In the genomic region with DNA sequence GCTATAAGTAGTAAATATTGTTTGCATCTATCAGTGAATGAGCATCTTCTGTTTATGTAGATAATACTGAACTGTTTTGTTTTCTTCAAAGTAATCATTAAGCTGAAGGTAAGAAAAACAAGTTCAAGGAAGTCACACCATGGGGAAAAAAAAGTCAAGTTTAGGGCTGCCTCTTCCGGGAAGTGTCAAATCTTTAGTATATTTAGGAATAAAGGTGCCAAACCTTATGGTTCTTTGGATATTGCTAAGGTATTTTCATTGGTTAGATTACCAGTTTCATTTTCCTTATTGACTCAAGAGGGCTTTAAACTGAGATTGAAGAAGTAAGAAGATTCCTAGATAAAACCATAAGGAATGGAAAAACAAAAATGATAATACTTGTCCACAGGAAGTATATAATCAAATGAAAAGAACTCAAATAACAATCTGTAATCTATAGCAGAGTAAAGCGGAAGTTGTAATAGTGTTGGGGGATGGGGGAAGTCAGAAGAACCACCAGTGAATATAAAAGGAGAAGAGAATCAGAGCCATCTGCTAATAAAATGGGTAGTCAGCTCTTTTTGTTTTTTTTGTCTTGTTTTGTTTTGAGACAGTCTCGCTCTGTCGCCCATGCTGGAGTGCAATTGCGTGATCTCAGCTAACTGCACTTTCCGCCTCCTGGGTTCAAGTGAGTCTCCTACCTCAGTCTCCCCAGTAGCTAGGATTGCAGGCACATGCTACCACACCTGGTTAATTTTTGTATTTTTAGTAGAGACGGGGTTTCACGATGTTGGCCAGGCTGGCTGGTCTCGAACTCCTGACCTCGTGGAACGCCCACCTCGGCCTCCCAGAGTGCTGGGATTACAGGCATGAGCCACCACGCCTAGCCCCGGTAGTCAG, we compare ENCODE assay signal across 8 cellular contexts. TPM values are rescaled to one million over a fixed set of nuclear protein-coding genes. Genes with fewer than 3 reads are reported as not detected.
DNase-seq lines count a peak whose midpoint lies in the region; ATAC-seq and TF ChIP-seq lines count a peak whose summit lies in the region.

No MANE protein-coding gene starts in this region.

- peak overlapping the region; percentile 6; the same call in 1 of the 2 replicates for H2AFZ ChIP-seq in OCI-LY7 (ENCODE audit: low read length)

- H3K4me1 ChIP-seq in OCI-LY7 (ENCODE audit: insufficient read depth, low read length, poor library complexity, severe bottlenecking) = peaks cover 32% of the 10 kb centered on the region

- in situ Hi-C loops in GM13976 (cut with MboI; ENCODE audit: low sequenced_read_pairs, unreplicated experiment) = loop anchor here (25.0 kb wide), 1 partner anchor 412 kb away; no protein-coding TSS in a partner anchor

- H3K4me3 ChIP-seq in OCI-LY7 (ENCODE audit: low read depth, low read length, poor library complexity, severe bottlenecking) = peak overlapping the region; percentile 93
- peak overlapping the region; percentile 74 for H3K4me3 ChIP-seq in skeletal muscle cell (ENCODE audit: low read depth, low read length)

- intact Hi-C loops in OCI-LY7 (cut with micrococcal nuclease; ENCODE audit: unreplicated experiment) = loop anchor here (1.0 to 10.0 kb wide), 3 partner anchors 12 to 660 kb away; partner anchors contain the start of genes ALKBH8 and CUL5

- no TSS peak for BruUV-seq in OCI-LY7 (replicated peaks; lab: Mats Ljungman, UMichigan)

- H3K27ac ChIP-seq in OCI-LY7 (ENCODE audit: low read depth, low read length, poor library complexity, severe bottlenecking) = peak overlapping the region; percentile 90

- DNase-seq in GM13976 (ENCODE audit: low spot score) = peak; percentile 45
- DNase-seq in OCI-LY7 (ENCODE audit: low spot score) = peak; percentile 81
- DNase-seq in effector CD4-positive, alpha-beta T cell = peak; percentile 25
- no peak for DNase-seq in skeletal muscle cell (ENCODE audit: low read depth)
- DNase-seq in SHP77 (lab: John Stamatoyannopoulos, UW) = no peak
- no peak for DNase-seq in retina
- no peak for DNase-seq in NCI-H2081 treated with DMSO at 0.1 percent for 48 hours (lab: John Stamatoyannopoulos, UW)

- ATAC-seq in HG03521 (IDR thresholded peaks at IDR 0.05; ENCODE audit: unreplicated experiment) = no peak

- no peaks in the 10 kb centered on the region for H3K9me2 ChIP-seq in OCI-LY7 (ENCODE audit: insufficient read depth, low read length)

- H3K36me3 ChIP-seq in OCI-LY7 (ENCODE audit: insufficient read depth, low read length) = peaks cover 47% of the 10 kb centered on the region

- H3K9me3 ChIP-seq in OCI-LY7 (ENCODE audit: low read length) = no peaks in the 10 kb centered on the region

- peaks cover 87% of the 10 kb centered on the region for H3K79me2 ChIP-seq in OCI-LY7 (ENCODE audit: insufficient read depth, low read depth, low read length)

- TF ChIP-seq CTCF in GM13976 (IDR thresholded peaks at IDR 0.05; ENCODE audit: borderline replicate concordance, control extremely low read depth, extremely low read depth, insufficient read depth, missing control alignments) = no peak
- no peak for TF ChIP-seq CTCF in OCI-LY7 (conservative IDR thresholded peaks at IDR 0.05; ENCODE audit: low read length)

- H4K20me1 ChIP-seq in OCI-LY7 (ENCODE audit: insufficient read depth, low read length) = peaks cover 17% of the 10 kb centered on the region

- H3K4me2 ChIP-seq in OCI-LY7 (ENCODE audit: low read length) = peak overlapping the region; percentile 84

- CTCF ChIA-PET in OCI-LY7 (lab: Charles Lee; ENCODE audit: unreplicated experiment) = no interaction called here

- POLR2A ChIA-PET in OCI-LY7 (lab: Charles Lee) = interaction anchor here (1.4 to 5.5 kb wide), 3 partner anchors 9 to 26 kb away, joined by 4 to 58 read pairs (median 5); no protein-coding TSS in a partner anchor

RNA-seq across cellular contexts. Expression of gene ATM, which starts 2.3 kb away (rescaled TPM):
- total RNA-seq in OCI-LY7 (2014; rRNA removed; shearing (Covaris generic)) = 125 and 147 TPM in 2 replicates
- 159 and 187 TPM in 2 replicates for total RNA-seq in OCI-LY7 (2022)

RNA-seq across cellular contexts. Expression of gene NPAT, which starts 2.7 kb away (rescaled TPM):
- total RNA-seq in OCI-LY7 (2014; rRNA removed; shearing (Covaris generic)) = 19.2 and 22.6 TPM in 2 replicates
- total RNA-seq in OCI-LY7 (2022) = 26.9 and 35.8 TPM in 2 replicates

Comparison
In these comparisons a context has a peak if more than half of its experiments do, and no peak if none do; other contexts are left out.
1. DNase-seq: peak in GM13976 (single experiment), OCI-LY7 (single experiment) and effector CD4-positive, alpha-beta T cell (single experiment); none in skeletal muscle cell (single experiment), SHP77 (0 of 2), retina (single experiment) and NCI-H2081 treated with DMSO at 0.1 percent for 48 hours (single experiment).